In the genomic region with DNA sequence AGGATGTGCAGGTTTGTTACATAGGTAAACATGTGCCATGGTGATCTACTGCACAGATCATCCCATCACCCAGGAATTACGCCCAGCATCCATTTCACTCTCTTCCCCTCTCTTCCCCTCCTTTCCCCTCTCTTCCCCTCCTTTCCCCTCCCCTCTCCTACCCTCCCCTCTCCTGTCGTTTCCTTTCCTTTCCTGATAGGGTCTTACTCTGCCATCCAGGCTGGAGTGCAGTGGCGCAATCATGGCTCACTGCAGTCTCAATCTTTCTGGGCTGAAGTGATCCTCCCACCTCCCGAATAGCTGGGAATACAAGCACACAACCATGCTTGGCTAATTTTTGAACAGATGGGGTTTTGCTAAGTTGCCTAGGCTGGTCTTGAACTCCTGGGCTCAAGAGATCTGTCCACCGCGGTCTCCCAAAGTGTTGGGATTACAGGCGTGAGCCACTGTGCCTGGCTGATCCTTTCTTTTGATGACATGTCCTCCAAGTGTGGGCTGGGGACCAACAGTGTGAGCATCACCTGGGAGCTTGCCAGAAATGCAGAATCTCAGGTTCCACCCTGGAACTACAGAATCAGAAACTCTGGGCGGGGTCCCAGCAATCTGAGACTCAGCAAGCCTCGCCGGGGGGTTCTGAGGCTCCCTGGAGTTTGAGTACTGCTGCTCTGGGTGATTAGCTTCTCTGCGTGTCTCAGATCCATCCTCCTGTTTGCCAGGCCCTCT, we compare ENCODE assay signal across 17 cellular contexts. TPM values are rescaled to one million over a fixed set of nuclear protein-coding genes. Genes with fewer than 3 reads are reported as not detected.
"Had no signal": no experiment of that assay in that cellular context is flagged by ENCODE, and none has a peak within 500 bp of the region (broad histone marks: within the 10 kb centered on the region; RNA-seq: fewer than 3 reads in every experiment).

No MANE protein-coding gene starts in this region.

- H3K4me1 Mint-ChIP-seq: activated CD4-positive, alpha-beta T cell treated with anti-CD3 and anti-CD28 coated beads for 36 hours had no signal

- H3K4me3 Mint-ChIP-seq: activated CD4-positive, alpha-beta memory T cell treated with anti-CD3 and anti-CD28 coated beads, Interleukin-2, amount 10 ng/mL, durations not matched to agents 7 days and 5 days; activated CD4-positive, alpha-beta T cell treated with anti-CD3 and anti-CD28 coated beads for 36 hours had no signal

- ATAC-seq: activated CD4-positive, alpha-beta T cell treated with anti-CD3 and anti-CD28 coated beads for 36 hours; heart left ventricle; pancreas had no signal

- H3K4me3 ChIP-seq: cardiac muscle cell, colonic mucosa, heart left ventricle, left ventricle myocardium inferior, pancreas, tibial artery had no signal

- H3K9me3 ChIP-seq: colonic mucosa, pancreas, tibial artery had no signal

- DNase-seq: activated CD4-positive, alpha-beta memory T cell treated with anti-CD3 and anti-CD28 coated beads, Interleukin-2, amount 10 ng/mL, durations not matched to agents 7 days and 5 days; activated CD4-positive, alpha-beta T cell treated with anti-CD3 and anti-CD28 coated beads for 36 hours; activated naive CD4-positive, alpha-beta T cell treated with Interleukin-2 at 50 U/mL for 16 hours; effector CD4-positive, alpha-beta T cell; heart left ventricle; left ventricle myocardium inferior; retina; stimulated activated CD4-positive, alpha-beta T cell treated with anti-CD3 and anti-CD28 coated beads, Interleukin-4, amount 100 ng/mL, for 4 hours had no signal

- FAIRE-seq: frontal cortex, islet of Langerhans, pancreas had no signal

- H3K27ac ChIP-seq: cardiac muscle cell, colonic mucosa, heart left ventricle, left ventricle myocardium inferior, pancreas, tibial artery had no signal

- H3K4me1 ChIP-seq: colonic mucosa, left ventricle myocardium inferior, pancreas, tibial artery had no signal

- H3K27ac Mint-ChIP-seq: activated CD4-positive, alpha-beta memory T cell treated with anti-CD3 and anti-CD28 coated beads, Interleukin-2, amount 10 ng/mL, durations not matched to agents 7 days and 5 days; activated CD4-positive, alpha-beta T cell treated with anti-CD3 and anti-CD28 coated beads for 36 hours had no signal

- H3K36me3 ChIP-seq: cardiac muscle cell, colonic mucosa, heart left ventricle, left ventricle myocardium inferior, pancreas, tibial artery had no signal

- H3K27me3 ChIP-seq: cardiac muscle cell, colonic mucosa, pancreas had no signal

- H3K9me3 Mint-ChIP-seq: activated CD4-positive, alpha-beta memory T cell treated with anti-CD3 and anti-CD28 coated beads, Interleukin-2, amount 10 ng/mL, durations not matched to agents 7 days and 5 days had no signal

RNA-seq across cellular contexts. Expression of a gene that starts 10.8 kb away (rescaled TPM):
- total RNA-seq: activated CD4-positive, alpha-beta memory T cell treated with anti-CD3 and anti-CD28 coated beads, Interleukin-2, amount 10 ng/mL, durations not matched to agents 7 days and 5 days; activated CD4-positive, alpha-beta T cell treated with anti-CD3 and anti-CD28 coated beads for 36 hours; cardiac muscle cell; fibroblast of lung; heart left ventricle; left ventricle myocardium inferior; skeletal muscle tissue had no signal
- polyA plus RNA-seq: fibroblast of lung, neural cell had no signal
